1 cellular context compared by ENCODE assay signal in the genomic region with DNA sequence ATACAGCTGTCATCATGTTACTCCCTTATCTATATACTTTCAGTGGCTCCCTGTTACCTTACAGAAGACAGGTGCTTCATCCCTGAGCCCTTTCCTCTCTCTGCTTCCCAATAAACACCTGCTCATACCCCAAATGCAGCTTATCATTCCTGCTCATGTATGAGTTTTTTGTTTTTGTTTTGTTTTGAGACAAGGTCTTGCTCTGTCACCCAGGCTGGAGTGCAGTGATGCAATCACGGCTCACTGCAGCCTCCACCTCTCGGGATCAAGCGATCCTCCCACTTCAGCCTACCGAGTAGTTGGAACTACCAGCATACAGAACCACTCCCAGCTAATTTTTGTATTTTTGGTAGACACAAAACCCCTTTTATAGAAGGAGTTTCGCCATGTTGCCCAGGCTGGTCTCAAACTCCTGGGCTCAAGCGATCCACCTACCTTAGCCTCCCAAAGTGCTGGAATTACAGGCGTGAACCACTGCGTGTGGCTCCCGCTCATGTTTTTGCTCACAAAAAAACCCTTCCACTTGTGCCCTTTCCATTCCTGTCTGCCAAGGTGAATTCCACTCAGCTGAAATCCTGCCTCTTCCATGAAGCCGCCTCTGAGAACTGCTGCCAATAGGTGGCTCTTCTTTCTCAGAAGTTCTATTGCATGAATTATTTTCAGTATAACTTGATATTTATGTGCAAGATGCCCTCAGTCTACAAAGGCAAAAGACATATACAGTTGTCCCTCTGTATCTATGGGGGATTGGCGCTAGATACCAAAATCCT.
TF ChIP-seq lines count a peak whose summit lies in the region.

No MANE protein-coding gene starts in this region.

TF ChIP-seq in HCT116, 20 proteins besides CTCF, POLR2A, EP300 and RAD21 (continued from another document):
- no peak for TF ChIP-seq ZBTB33 (IDR thresholded peaks at IDR 0.05; ENCODE audit: extremely low read depth, insufficient replicate concordance, low read length)
- no peak for TF ChIP-seq ELF1 (IDR thresholded peaks at IDR 0.05; ENCODE audit: borderline replicate concordance, low read depth)
- no peak for TF ChIP-seq ZNF274 (IDR thresholded peaks at IDR 0.05; ENCODE audit: low read depth, low read length)
- no peak for TF ChIP-seq CEBPB (IDR thresholded peaks at IDR 0.05; ENCODE audit: low read depth)
- no peak for TF ChIP-seq TCF7L2 (IDR thresholded peaks at IDR 0.05; ENCODE audit: borderline replicate concordance, extremely low read depth, insufficient read depth, insufficient read length)
- no peak for TF ChIP-seq SP1 (IDR thresholded peaks at IDR 0.05; ENCODE audit: low read depth)
